8 cellular contexts compared by ENCODE assay signal in genomic region chr1:171188388-171189266, GRCh38. TPM values are rescaled to one million over a fixed set of nuclear protein-coding genes. Genes with fewer than 3 reads are reported as not detected.
DNase-seq lines count a peak whose midpoint lies in the region; ATAC-seq and TF ChIP-seq lines count a peak whose summit lies in the region.

No MANE protein-coding gene starts in this region.

- no peaks in the 10 kb centered on the region for H3F3A ChIP-seq in OCI-LY1 (ENCODE audit: insufficient read depth, low read length)

- H3K9me3 Mint-ChIP-seq in CD4-positive, alpha-beta memory T cell: no peaks in the 10 kb centered on the region

- no peaks in the 10 kb centered on the region for H4K20me1 ChIP-seq in OCI-LY1 (ENCODE audit: insufficient read depth, low read length)

- no peaks in the 10 kb centered on the region for H3K36me3 Mint-ChIP-seq in CD4-positive, alpha-beta memory T cell

- no peaks in the 10 kb centered on the region for H3K9me3 ChIP-seq in CD4-positive, alpha-beta memory T cell (ENCODE audit: control insufficient read depth in 1 of 2, low read length in 2 of 2)
- H3K9me3 ChIP-seq in OCI-LY1 (ENCODE audit: low read length) (no peaks in the 10 kb centered on the region), adipocyte (ENCODE audit: control insufficient read depth, low read length) (no peaks in the 10 kb centered on the region), right cardiac atrium (ENCODE audit: control insufficient read depth, low read length) (no peaks in the 10 kb centered on the region)

- no peaks in the 10 kb centered on the region for H3K36me3 ChIP-seq in CD4-positive, alpha-beta memory T cell (ENCODE audit: insufficient read depth, low read length)
- H3K36me3 ChIP-seq in OCI-LY1 (ENCODE audit: insufficient read depth, low read length): no peaks in the 10 kb centered on the region
- no peaks in the 10 kb centered on the region for H3K36me3 ChIP-seq in adipocyte (ENCODE audit: control insufficient read depth, insufficient read depth, low read length, severe bottlenecking)

- H3K9ac ChIP-seq in OCI-LY1 (ENCODE audit: low read length) (no peak overlapping the region), adipocyte (ENCODE audit: low read length) (no peak overlapping the region)

- CTCF ChIA-PET in CD4-positive, alpha-beta memory T cell (lab: Charles Lee; ENCODE audit: partially characterized antibody): interaction anchor here (0.7 to 0.8 kb wide), 2 partner anchors 559 to 1260 kb away, joined by 3 read pairs; no protein-coding TSS in a partner anchor

- H3K79me2 ChIP-seq in OCI-LY1 (ENCODE audit: insufficient read depth, low read length): no peaks in the 10 kb centered on the region

- no peaks in the 10 kb centered on the region for H3K9me2 ChIP-seq in OCI-LY1 (ENCODE audit: low read depth, low read length)

- no peak overlapping the region for H3K4me3 ChIP-seq in CD4-positive, alpha-beta memory T cell (ENCODE audit: low read length in 2 of 2)
- H3K4me3 ChIP-seq in OCI-LY1 (ENCODE audit: low read depth, low read length, poor library complexity, severe bottlenecking) (no peak overlapping the region), adipocyte (ENCODE audit: low read length) (peak overlapping the region; percentile 3), right cardiac atrium (ENCODE audit: low read length) (peak overlapping the region; percentile 96)

- no peaks in the 10 kb centered on the region for H3K4me1 Mint-ChIP-seq in CD4-positive, alpha-beta memory T cell

- DNase-seq in CD4-positive, alpha-beta memory T cell: peak; percentile 13 to 36 (median 27)
- peak; percentile 63 for DNase-seq in adipocyte (ENCODE audit: low read depth)
- DNase-seq in right cardiac atrium: peak; percentile 48 to 76 (median 51)
- peak; percentile 2 to 29 for DNase-seq in stimulated activated CD4-positive, alpha-beta T cell treated with anti-CD3 and anti-CD28 coated beads, Interleukin-12 subunit alpha, Interleukin-12 subunit beta, amount 100 ng/mL, for 24 hours (ENCODE audit: low read depth in 2 of 2)

- 36% methylated on average over 11 of the region's 11 CpGs for WGBS in right cardiac atrium

- peak; percentile 79 for TF ChIP-seq CTCF in OCI-LY1 (IDR thresholded peaks at IDR 0.05; ENCODE audit: low read length)

- H3K4me2 ChIP-seq in OCI-LY1 (ENCODE audit: low read length): no peak overlapping the region

- ATAC-seq in GM18868 (IDR thresholded peaks at IDR 0.05; ENCODE audit: unreplicated experiment) (peak; percentile 94), HG03521 (IDR thresholded peaks at IDR 0.05; ENCODE audit: unreplicated experiment) (peak; percentile 77), right cardiac atrium (peak; percentile 60 to 87), HG02763 (IDR thresholded peaks at IDR 0.05; ENCODE audit: unreplicated experiment) (no peak)

- no peaks in the 10 kb centered on the region for H3K4me1 ChIP-seq in CD4-positive, alpha-beta memory T cell (ENCODE audit: insufficient read depth, low read length)
- H3K4me1 ChIP-seq in OCI-LY1 (ENCODE audit: insufficient read depth, low read length, severe bottlenecking) (no peaks in the 10 kb centered on the region), adipocyte (ENCODE audit: control insufficient read depth, insufficient read depth, low read length) (peaks cover 41% of the 10 kb centered on the region), right cardiac atrium (ENCODE audit: control insufficient read depth, insufficient read depth, low read length) (peaks cover 4% of the 10 kb centered on the region)

- H3K27ac Mint-ChIP-seq in CD4-positive, alpha-beta memory T cell: no peak overlapping the region

- H3K4me3 Mint-ChIP-seq in CD4-positive, alpha-beta memory T cell: no peak overlapping the region

- no peaks in the 10 kb centered on the region for H3K27me3 ChIP-seq in CD4-positive, alpha-beta memory T cell (ENCODE audit: insufficient read depth, low read length)
- H3K27me3 ChIP-seq in OCI-LY1 (ENCODE audit: insufficient read depth, low read length): no peaks in the 10 kb centered on the region
- H3K27me3 ChIP-seq in adipocyte (replicated peaks; ENCODE audit: control insufficient read depth, insufficient read depth, low read length): no peaks in the 10 kb centered on the region
- H3K27me3 ChIP-seq in right cardiac atrium (ENCODE audit: control insufficient read depth, insufficient read depth): no peaks in the 10 kb centered on the region

- intact Hi-C loops in CD4-positive, alpha-beta memory T cell (cut with micrococcal nuclease): no loop called here
- intact Hi-C loops in right cardiac atrium (cut with DNase I): loop anchor here in 2 of 4 donors (2.0 to 5.0 kb wide), 2 partner anchors 78 to 106 kb away; no protein-coding TSS in a partner anchor

- H3K27me3 Mint-ChIP-seq in CD4-positive, alpha-beta memory T cell: peaks cover 5 to 8% of the 10 kb centered on the region in 2 donors

- POLR2A ChIA-PET in CD4-positive, alpha-beta memory T cell (lab: Charles Lee; ENCODE audit: partially characterized antibody): no interaction called here

- no peak overlapping the region for H2AFZ ChIP-seq in OCI-LY1 (ENCODE audit: low read length)

- H3K27ac ChIP-seq in CD4-positive, alpha-beta memory T cell (ENCODE audit: low read depth, low read length): no peak overlapping the region
- H3K27ac ChIP-seq in OCI-LY1 (ENCODE audit: low read depth, low read length, poor library complexity, severe bottlenecking): no peak overlapping the region
- peak overlapping the region; percentile 52 for H3K27ac ChIP-seq in right cardiac atrium (ENCODE audit: low read length)

RNA-seq across cellular contexts. Expression of gene FMO2, which starts 3.5 kb away (rescaled TPM):
- not detected for total RNA-seq in CD4-positive, alpha-beta memory T cell
- polyA plus RNA-seq in CD4-positive, alpha-beta memory T cell: not detected
- total RNA-seq in right cardiac atrium: 10 to 100 TPM; 26.2 to 87.7 (median 66.4) TPM
- polyA plus RNA-seq in right cardiac atrium: 41.0 TPM

RNA-seq across cellular contexts. Expression of gene FMO1, which starts 59.7 kb away (rescaled TPM):
- not detected for total RNA-seq in CD4-positive, alpha-beta memory T cell
- polyA plus RNA-seq in CD4-positive, alpha-beta memory T cell: not detected
- under 1 TPM in 3 of 4 donors, not detected in 1; 0.21 to 0.60 (median 0.25) TPM for total RNA-seq in right cardiac atrium
- polyA plus RNA-seq in right cardiac atrium: 0.61 TPM

Comparison
In these comparisons a context has a peak if more than half of its experiments do, and no peak if none do; other contexts are left out.
1. H3K4me3 ChIP-seq: peak in adipocyte (single experiment) and right cardiac atrium (single experiment); none in CD4-positive, alpha-beta memory T cell (0 of 2) and OCI-LY1 (single experiment).
2. RNA of gene FMO2, which starts 3.5 kb away (total RNA-seq): 26.2 to 87.7 TPM in right cardiac atrium; not detected in CD4-positive, alpha-beta memory T cell; every median in the first group is over 10 times any median in the second.
3. Peak in every context shown above with its lines, with median percentiles within 50 percentile points of each other: DNase-seq.